In the genomic region with DNA sequence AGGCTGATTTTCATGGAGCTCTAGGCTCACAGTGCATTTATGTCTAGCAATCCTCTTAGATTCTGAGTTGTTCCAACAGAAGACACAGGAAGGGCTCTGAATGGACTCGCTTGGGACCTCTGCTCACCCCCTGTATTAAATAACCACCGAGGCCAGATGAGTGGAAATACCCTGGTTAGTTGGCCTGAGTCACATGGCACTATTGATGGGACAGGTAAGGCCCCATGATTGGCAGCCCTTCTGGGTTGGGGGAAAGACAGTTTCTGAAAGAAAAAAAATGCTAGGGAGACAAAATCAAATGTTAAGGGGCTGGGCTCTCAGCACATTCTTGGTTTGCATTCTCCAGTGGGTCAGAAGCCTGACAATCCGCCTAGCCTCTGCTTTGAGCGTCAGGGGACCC, we compare ENCODE assay signal across 18 cellular contexts. TPM values are rescaled to one million over a fixed set of nuclear protein-coding genes. Genes with fewer than 3 reads are reported as not detected.
DNase-seq lines count a peak whose midpoint lies in the region; ATAC-seq and TF ChIP-seq lines count a peak whose summit lies in the region.
"Had no signal": no experiment of that assay in that cellular context is flagged by ENCODE, and none has a peak within 500 bp of the region (broad histone marks: within the 10 kb centered on the region; RNA-seq: fewer than 3 reads in every experiment).

No MANE protein-coding gene starts in this region.

- H3K4ac ChIP-seq in H9 (ENCODE audit: low read depth, low read length): no peak overlapping the region

- no peak overlapping the region for H2AK5ac ChIP-seq in H9 (ENCODE audit: insufficient read length, low read length)

- CTCF ChIA-PET in naive thymus-derived CD4-positive, alpha-beta T cell (lab: Charles Lee): no interaction called here

- no peak overlapping the region for H2BK15ac ChIP-seq in H9 (ENCODE audit: low read depth, low read length)

- no CpG with 5 or more reads among the region's 4 CpGs for WGBS in H9 (ENCODE audit: extremely low coverage, insufficient read length, low lambda C conversion rate)

- no peak overlapping the region for H2BK5ac ChIP-seq in H9 (ENCODE audit: insufficient read length, low read length)

- H3K4me1 ChIP-seq in H9 (ENCODE audit: insufficient read depth, low read length) (no peaks in the 10 kb centered on the region), HAP-1 (no peaks in the 10 kb centered on the region)
- peaks cover 0 to 5% of the 10 kb centered on the region in 2 donors for H3K4me1 ChIP-seq in naive thymus-derived CD4-positive, alpha-beta T cell (ENCODE audit: control insufficient read depth in 2 of 2, insufficient read depth in 2 of 2, low read length in 2 of 2)

- H2AFZ ChIP-seq in H9 (ENCODE audit: low read length): no peak overlapping the region

- H4K91ac ChIP-seq in H9 (ENCODE audit: insufficient read length, low read depth, low read length): no peak overlapping the region

- no peak overlapping the region for H3K4me3 ChIP-seq in naive thymus-derived CD4-positive, alpha-beta T cell (ENCODE audit: low read length)
- H3K4me3 ChIP-seq in HAP-1: no peak overlapping the region
- H3K4me3 ChIP-seq: smooth muscle cell, suprapubic skin had no signal

- no peak overlapping the region for H3K27ac ChIP-seq in H9 (ENCODE audit: insufficient read length, low read depth, low read length)
- no peak overlapping the region for H3K27ac ChIP-seq in naive thymus-derived CD4-positive, alpha-beta T cell (ENCODE audit: low read depth, low read length)
- H3K27ac ChIP-seq: suprapubic skin had no signal

- H3K4me1 Mint-ChIP-seq in H9: peaks cover 3% of the 10 kb centered on the region in 2 experiments; a peak in 3 of 4 replicates
- H3K4me1 Mint-ChIP-seq in activated naive CD8-positive, alpha-beta T cell treated with anti-CD3 and anti-CD28 coated beads, Interleukin-2, amount 10 ng/mL, durations not matched to agents 7 days and 5 days: peaks cover 21% of the 10 kb centered on the region
- H3K4me1 Mint-ChIP-seq in naive thymus-derived CD4-positive, alpha-beta T cell: peaks cover under 1 to 34% (median 23%) of the 10 kb centered on the region in 7 donors

- H4K5ac ChIP-seq in H9 (ENCODE audit: insufficient read length, low read depth, low read length): no peak overlapping the region

- H3K36me3 Mint-ChIP-seq in H9 (ENCODE audit: insufficient read depth in 1 of 3, low read depth in 3 of 3): peaks cover 6 to 46% (median 35%) of the 10 kb centered on the region in 3 experiments; a peak in 6 of 7 replicates
- peaks cover 70% of the 10 kb centered on the region for H3K36me3 Mint-ChIP-seq in activated naive CD8-positive, alpha-beta T cell treated with anti-CD3 and anti-CD28 coated beads, Interleukin-2, amount 10 ng/mL, durations not matched to agents 7 days and 5 days
- peaks cover 0 to 58% (median 44%) of the 10 kb centered on the region in 5 donors for H3K36me3 Mint-ChIP-seq in naive thymus-derived CD4-positive, alpha-beta T cell

- H3T11ph ChIP-seq in H9 (ENCODE audit: low read length): no peak overlapping the region

- no peak overlapping the region for H3K4me3 Mint-ChIP-seq in H9
- H3K4me3 Mint-ChIP-seq in activated naive CD8-positive, alpha-beta T cell treated with anti-CD3 and anti-CD28 coated beads, Interleukin-2, amount 10 ng/mL, durations not matched to agents 7 days and 5 days: no peak overlapping the region
- H3K4me3 Mint-ChIP-seq in naive thymus-derived CD4-positive, alpha-beta T cell: no peak overlapping the region

- H4K8ac ChIP-seq in H9 (replicated peaks; ENCODE audit: insufficient read length, low read depth, low read length): no peak overlapping the region

- H3K23ac ChIP-seq in H9 (ENCODE audit: insufficient read length, low read depth, low read length): no peak overlapping the region

- no peaks in the 10 kb centered on the region for H3K79me1 ChIP-seq in H9 (ENCODE audit: insufficient read depth, low read depth, low read length, poor library complexity, severe bottlenecking)

- H3K9me3 ChIP-seq in H9 (ENCODE audit: control insufficient read depth, low read depth, low read length) (no peaks in the 10 kb centered on the region), HAP-1 (no peaks in the 10 kb centered on the region)
- H3K9me3 ChIP-seq in naive thymus-derived CD4-positive, alpha-beta T cell (ENCODE audit: control insufficient read depth in 2 of 3, low read length in 3 of 3): no peaks in the 10 kb centered on the region
- H3K9me3 ChIP-seq: suprapubic skin had no signal

- H2BK12ac ChIP-seq in H9 (ENCODE audit: insufficient read length, low read depth, low read length): no peak overlapping the region

- peaks cover 0 to 1% of the 10 kb centered on the region in 2 experiments; a peak in 1 of 5 replicates for H3K9me3 Mint-ChIP-seq in H9
- no peaks in the 10 kb centered on the region for H3K9me3 Mint-ChIP-seq in activated naive CD8-positive, alpha-beta T cell treated with anti-CD3 and anti-CD28 coated beads, Interleukin-2, amount 10 ng/mL, durations not matched to agents 7 days and 5 days
- H3K9me3 Mint-ChIP-seq in naive thymus-derived CD4-positive, alpha-beta T cell: peaks cover 0 to 10% (median 0%) of the 10 kb centered on the region in 11 donors

- no peak overlapping the region for H3K4me2 ChIP-seq in H9 (ENCODE audit: insufficient read depth, insufficient read length, low read length)
- H3K4me2 ChIP-seq: smooth muscle cell had no signal

- intact Hi-C loops in naive thymus-derived CD4-positive, alpha-beta T cell (cut with micrococcal nuclease): no loop called here

- peaks cover 0 to 19% (median 0%) of the 10 kb centered on the region in 3 experiments for H3K36me3 ChIP-seq in naive thymus-derived CD4-positive, alpha-beta T cell (ENCODE audit: control insufficient read depth in 2 of 3, insufficient read depth in 3 of 3, low read length in 3 of 3)
- 0 out of 2 replicates have a peak, but pooled peaks cover 2% of the 10 kb centered on the region for H3K36me3 ChIP-seq in HAP-1 (replicated peaks)

- H2BK120ac ChIP-seq in H9 (ENCODE audit: low read depth, low read length, poor library complexity, severe bottlenecking): no peak overlapping the region

- no peak for DNase-seq in activated CD4-positive, CD25-positive, alpha-beta regulatory T cell treated with anti-CD3 and anti-CD28 coated beads, Interleukin-2, amount 50 U/mL, for 72 hours
- DNase-seq in H9 (no peak), HAP-1 (ENCODE audit: low spot score in 2 of 2) (no peak), germinal center (ENCODE audit: low spot score) (no peak), NCI-H1417 treated with DMSO at 0.1 percent for 48 hours (lab: John Stamatoyannopoulos, UW) (no peak)
- no peak for DNase-seq in activated naive CD8-positive, alpha-beta T cell treated with anti-CD3 and anti-CD28 coated beads, Interleukin-2, amount 10 ng/mL, durations not matched to agents 7 days and 5 days
- no peak for DNase-seq in naive thymus-derived CD4-positive, alpha-beta T cell
- DNase-seq: activated CD4-positive, alpha-beta T cell treated with anti-CD3 and anti-CD28 coated beads for 1 hour; activated CD8-positive, alpha-beta memory T cell treated with anti-CD3 and anti-CD28 coated beads, Interleukin-2, amount 50 U/mL, for 48 hours; activated naive CD4-positive, alpha-beta T cell treated with anti-CD3 and anti-CD28 coated beads, Interleukin-2, amount 50 U/mL, for 16 hours; NCI-H1436 treated with DMSO at 0.1 percent for 48 hours; NCI-H2171; NCI-H69; OCI-M1; stimulated activated CD4-positive, alpha-beta T cell treated with anti-CD3 and anti-CD28 coated beads, Interleukin-4, amount 100 ng/mL, for 4 hours had no signal

- peaks cover 3% of the 10 kb centered on the region for H4K20me1 ChIP-seq in H9 (ENCODE audit: control insufficient read depth, insufficient read depth, insufficient read length)

- POLR2A ChIA-PET in activated naive CD8-positive, alpha-beta T cell treated with anti-CD3 and anti-CD28 coated beads, Interleukin-2, amount 10 ng/mL, durations not matched to agents 7 days and 5 days (lab: Charles Lee): interaction anchor here (1.4 kb wide), 1 partner anchor 13 kb away, joined by 4 read pairs; no protein-coding TSS in a partner anchor
- POLR2A ChIA-PET in naive thymus-derived CD4-positive, alpha-beta T cell (lab: Charles Lee): interaction anchor here (0.6 kb wide), 1 partner anchor 204 kb away, joined by 6 read pairs; no protein-coding TSS in a partner anchor

- H3K56ac ChIP-seq in H9 (ENCODE audit: insufficient read length, low read depth, low read length): no peak overlapping the region

- no peaks in the 10 kb centered on the region for H3K23me2 ChIP-seq in H9 (ENCODE audit: insufficient read length, low read depth, low read length, poor library complexity, severe bottlenecking)

- H2BK20ac ChIP-seq in H9 (ENCODE audit: low read depth, low read length, poor library complexity, severe bottlenecking): no peak overlapping the region

- peak; percentile 41 to 56 for ATAC-seq in activated CD4-positive, CD25-positive, alpha-beta regulatory T cell treated with anti-CD3 and anti-CD28 coated beads, Interleukin-2, amount 50 U/mL, for 24 hours
- ATAC-seq in activated naive CD8-positive, alpha-beta T cell treated with anti-CD3 and anti-CD28 coated beads, Interleukin-2, amount 10 ng/mL, durations not matched to agents 7 days and 5 days (ENCODE audit: low read depth): no peak
- ATAC-seq in naive thymus-derived CD4-positive, alpha-beta T cell: no peak

- no peak overlapping the region for H3K18ac ChIP-seq in H9 (ENCODE audit: insufficient read length, low read depth, low read length)

- in situ Hi-C loops in HAP-1 (cut with MboI; ENCODE audit: low sequenced_read_pairs): no loop called here

- TF ChIP-seq CTCF in H9 (conservative IDR thresholded peaks at IDR 0.05): no peak

- H3K79me2 ChIP-seq in H9 (ENCODE audit: insufficient read depth, low read length): no peaks in the 10 kb centered on the region

- H3K14ac ChIP-seq in H9 (ENCODE audit: insufficient read depth, low read length): no peak overlapping the region

- H3K9ac ChIP-seq in H9 (ENCODE audit: extremely low read depth, insufficient read length, low read length): no peak overlapping the region

- no peaks in the 10 kb centered on the region for H3K27me3 ChIP-seq in H9 (ENCODE audit: insufficient read depth, low read length)
- no peaks in the 10 kb centered on the region for H3K27me3 ChIP-seq in naive thymus-derived CD4-positive, alpha-beta T cell (ENCODE audit: control insufficient read depth in 2 of 2, insufficient read depth in 2 of 2, low read length in 2 of 2)
- H3K27me3 ChIP-seq in HAP-1 (ENCODE audit: low read depth): no peaks in the 10 kb centered on the region
- H3K27me3 ChIP-seq: suprapubic skin had no signal

- H3K27ac Mint-ChIP-seq in H9: peak overlapping the region in 2 of 3 experiments; percentile 5 to 72; a peak in 3 of 7 replicates
- peak overlapping the region; percentile 2 for H3K27ac Mint-ChIP-seq in activated naive CD8-positive, alpha-beta T cell treated with anti-CD3 and anti-CD28 coated beads, Interleukin-2, amount 10 ng/mL, durations not matched to agents 7 days and 5 days
- peak overlapping the region in 6 of 9 donors; percentile 5 to 57 (median 54) for H3K27ac Mint-ChIP-seq in naive thymus-derived CD4-positive, alpha-beta T cell

- no peaks in the 10 kb centered on the region for H3K27me3 Mint-ChIP-seq in H9 (ENCODE audit: low read depth)
- H3K27me3 Mint-ChIP-seq in activated naive CD8-positive, alpha-beta T cell treated with anti-CD3 and anti-CD28 coated beads, Interleukin-2, amount 10 ng/mL, durations not matched to agents 7 days and 5 days: no peaks in the 10 kb centered on the region
- H3K27me3 Mint-ChIP-seq in naive thymus-derived CD4-positive, alpha-beta T cell: no peaks in the 10 kb centered on the region

RNA-seq across cellular contexts. Expression of gene DGLUCY, which starts 14.8 kb away (rescaled TPM):
- 24.8 and 29.6 TPM in 2 replicates for total RNA-seq in H9 (2021)
- total RNA-seq in activated naive CD8-positive, alpha-beta T cell treated with anti-CD3 and anti-CD28 coated beads, Interleukin-2, amount 10 ng/mL, durations not matched to agents 7 days and 5 days: 100 to 1,000 TPM; 135 to 136 TPM
- total RNA-seq in naive thymus-derived CD4-positive, alpha-beta T cell: 100 to 1,000 TPM in 2 of 5 experiments, 10 to 100 TPM in 3; 63.7 to 108 (median 95.9) TPM
- 10 to 100 TPM; 31.1 to 41.7 TPM for polyA plus RNA-seq in naive thymus-derived CD4-positive, alpha-beta T cell

Comparison
In these comparisons a context has a peak if more than half of its experiments do, and no peak if none do; other contexts are left out.
1. ATAC-seq: peak in activated CD4-positive, CD25-positive, alpha-beta regulatory T cell treated with anti-CD3 and anti-CD28 coated beads, Interleukin-2, amount 50 U/mL, for 24 hours (2 of 2); none in activated naive CD8-positive, alpha-beta T cell treated with anti-CD3 and anti-CD28 coated beads, Interleukin-2, amount 10 ng/mL, durations not matched to agents 7 days and 5 days (single experiment) and naive thymus-derived CD4-positive, alpha-beta T cell (single experiment).
2. H3K27ac Mint-ChIP-seq: peak in every context shown above with its lines; median percentile 54 in naive thymus-derived CD4-positive, alpha-beta T cell; 38 in H9; 2 in activated naive CD8-positive, alpha-beta T cell treated with anti-CD3 and anti-CD28 coated beads, Interleukin-2, amount 10 ng/mL, durations not matched to agents 7 days and 5 days.